In the genomic region with DNA sequence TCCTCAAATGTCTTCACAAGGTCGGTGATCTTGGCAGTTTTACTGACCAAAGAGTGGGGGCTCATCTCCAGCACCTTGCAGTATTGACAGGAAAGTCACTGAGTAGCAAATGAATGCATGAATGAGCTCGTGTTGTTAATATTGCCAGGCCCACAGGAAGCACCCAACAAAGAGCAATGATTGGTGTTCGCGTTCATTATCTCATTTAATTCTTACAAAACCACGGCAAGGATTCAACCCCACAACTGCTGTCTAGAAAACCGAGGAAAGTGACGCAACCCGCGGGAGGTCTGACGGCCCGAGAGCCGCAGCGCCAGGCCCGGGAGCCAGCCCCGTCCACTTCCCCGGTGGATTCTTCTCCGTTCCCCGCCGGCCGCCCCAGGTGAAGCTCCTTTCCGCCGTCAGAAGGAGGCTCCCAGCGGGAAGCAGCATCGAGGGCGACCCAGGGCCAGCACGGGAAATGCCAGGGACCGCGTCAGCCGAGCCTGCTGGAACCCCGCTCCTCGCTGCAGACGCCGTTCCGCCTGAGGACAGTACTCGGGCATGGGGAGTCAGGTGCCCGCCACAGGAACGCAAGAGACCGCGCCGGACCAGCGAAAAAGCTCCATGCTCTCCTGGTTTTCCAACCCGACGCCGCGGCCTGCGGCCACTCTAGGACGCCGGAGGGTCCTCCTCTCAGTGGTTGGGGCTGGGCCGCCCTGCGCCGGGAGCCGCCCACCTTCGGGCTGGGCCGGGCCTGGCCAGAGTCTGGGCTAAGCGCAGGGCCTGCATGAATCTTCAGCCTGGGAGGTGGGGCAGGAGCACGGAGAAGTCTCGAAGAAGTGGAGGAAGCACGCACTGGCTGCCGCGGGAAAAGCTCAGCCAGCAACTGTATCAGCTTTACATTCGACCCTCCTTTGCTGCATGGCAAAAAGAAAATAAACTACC, we compare ENCODE assay signal across 1 cellular context.
A peak's percentile ranks its signal among the peaks of the same experiment; 100 is the strongest.
TF ChIP-seq lines count a peak whose summit lies in the region.

No MANE protein-coding gene starts in this region.

TF ChIP-seq in K562, 482 proteins besides CTCF, POLR2A, EP300 and RAD21 (continued from another document and continues in another):
- no peak for TF ChIP-seq MEF2A (IDR thresholded peaks at IDR 0.05; ENCODE audit: control insufficient read depth, low read depth, low read length)
- TF ChIP-seq HIVEP1 (CRISPR knock-in tag; IDR thresholded peaks at IDR 0.05): no peak
- TF ChIP-seq, protein P1, sequence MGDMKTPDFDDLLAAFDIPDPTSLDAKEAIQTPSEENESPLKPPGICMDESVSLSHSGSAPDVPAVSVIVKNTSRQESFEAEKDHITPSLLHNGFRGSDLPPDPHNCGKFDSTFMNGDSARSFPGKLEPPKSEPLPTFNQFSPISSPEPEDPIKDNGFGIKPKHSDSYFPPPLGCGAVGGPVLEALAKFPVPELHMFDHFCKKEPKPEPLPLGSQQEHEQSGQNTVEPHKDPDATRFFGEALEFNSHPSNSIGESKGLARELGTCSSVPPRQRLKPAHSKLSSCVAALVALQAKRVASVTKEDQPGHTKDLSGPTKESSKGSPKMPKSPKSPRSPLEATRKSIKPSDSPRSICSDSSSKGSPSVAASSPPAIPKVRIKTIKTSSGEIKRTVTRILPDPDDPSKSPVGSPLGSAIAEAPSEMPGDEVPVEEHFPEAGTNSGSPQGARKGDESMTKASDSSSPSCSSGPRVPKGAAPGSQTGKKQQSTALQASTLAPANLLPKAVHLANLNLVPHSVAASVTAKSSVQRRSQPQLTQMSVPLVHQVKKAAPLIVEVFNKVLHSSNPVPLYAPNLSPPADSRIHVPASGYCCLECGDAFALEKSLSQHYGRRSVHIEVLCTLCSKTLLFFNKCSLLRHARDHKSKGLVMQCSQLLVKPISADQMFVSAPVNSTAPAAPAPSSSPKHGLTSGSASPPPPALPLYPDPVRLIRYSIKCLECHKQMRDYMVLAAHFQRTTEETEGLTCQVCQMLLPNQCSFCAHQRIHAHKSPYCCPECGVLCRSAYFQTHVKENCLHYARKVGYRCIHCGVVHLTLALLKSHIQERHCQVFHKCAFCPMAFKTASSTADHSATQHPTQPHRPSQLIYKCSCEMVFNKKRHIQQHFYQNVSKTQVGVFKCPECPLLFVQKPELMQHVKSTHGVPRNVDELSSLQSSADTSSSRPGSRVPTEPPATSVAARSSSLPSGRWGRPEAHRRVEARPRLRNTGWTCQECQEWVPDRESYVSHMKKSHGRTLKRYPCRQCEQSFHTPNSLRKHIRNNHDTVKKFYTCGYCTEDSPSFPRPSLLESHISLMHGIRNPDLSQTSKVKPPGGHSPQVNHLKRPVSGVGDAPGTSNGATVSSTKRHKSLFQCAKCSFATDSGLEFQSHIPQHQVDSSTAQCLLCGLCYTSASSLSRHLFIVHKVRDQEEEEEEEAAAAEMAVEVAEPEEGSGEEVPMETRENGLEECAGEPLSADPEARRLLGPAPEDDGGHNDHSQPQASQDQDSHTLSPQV (IDR thresholded peaks at IDR 0.05): peak; percentile 39; the same call in 1 of the 2 replicates
- TF ChIP-seq, protein P2, sequence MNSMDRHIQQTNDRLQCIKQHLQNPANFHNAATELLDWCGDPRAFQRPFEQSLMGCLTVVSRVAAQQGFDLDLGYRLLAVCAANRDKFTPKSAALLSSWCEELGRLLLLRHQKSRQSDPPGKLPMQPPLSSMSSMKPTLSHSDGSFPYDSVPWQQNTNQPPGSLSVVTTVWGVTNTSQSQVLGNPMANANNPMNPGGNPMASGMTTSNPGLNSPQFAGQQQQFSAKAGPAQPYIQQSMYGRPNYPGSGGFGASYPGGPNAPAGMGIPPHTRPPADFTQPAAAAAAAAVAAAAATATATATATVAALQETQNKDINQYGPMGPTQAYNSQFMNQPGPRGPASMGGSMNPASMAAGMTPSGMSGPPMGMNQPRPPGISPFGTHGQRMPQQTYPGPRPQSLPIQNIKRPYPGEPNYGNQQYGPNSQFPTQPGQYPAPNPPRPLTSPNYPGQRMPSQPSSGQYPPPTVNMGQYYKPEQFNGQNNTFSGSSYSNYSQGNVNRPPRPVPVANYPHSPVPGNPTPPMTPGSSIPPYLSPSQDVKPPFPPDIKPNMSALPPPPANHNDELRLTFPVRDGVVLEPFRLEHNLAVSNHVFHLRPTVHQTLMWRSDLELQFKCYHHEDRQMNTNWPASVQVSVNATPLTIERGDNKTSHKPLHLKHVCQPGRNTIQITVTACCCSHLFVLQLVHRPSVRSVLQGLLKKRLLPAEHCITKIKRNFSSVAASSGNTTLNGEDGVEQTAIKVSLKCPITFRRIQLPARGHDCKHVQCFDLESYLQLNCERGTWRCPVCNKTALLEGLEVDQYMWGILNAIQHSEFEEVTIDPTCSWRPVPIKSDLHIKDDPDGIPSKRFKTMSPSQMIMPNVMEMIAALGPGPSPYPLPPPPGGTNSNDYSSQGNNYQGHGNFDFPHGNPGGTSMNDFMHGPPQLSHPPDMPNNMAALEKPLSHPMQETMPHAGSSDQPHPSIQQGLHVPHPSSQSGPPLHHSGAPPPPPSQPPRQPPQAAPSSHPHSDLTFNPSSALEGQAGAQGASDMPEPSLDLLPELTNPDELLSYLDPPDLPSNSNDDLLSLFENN (IDR thresholded peaks at IDR 0.05; ENCODE audit: low read depth in 2 of 2, low read length in 2 of 2): no peak
- TF ChIP-seq HOXB6 (CRISPR knock-in tag; IDR thresholded peaks at IDR 0.05; ENCODE audit: borderline replicate concordance): no peak
- TF ChIP-seq SMARCC2 (IDR thresholded peaks at IDR 0.05; ENCODE audit: low read depth): no peak
- TF ChIP-seq ELF1 (tag; IDR thresholded peaks at IDR 0.05): no peak
- peak; percentile 56; the same call in 1 of the 2 replicates for TF ChIP-seq ZBTB7A (IDR thresholded peaks at IDR 0.05; ENCODE audit: borderline replicate concordance, control insufficient read depth, low read depth, low read length)
- TF ChIP-seq ZNF695 (CRISPR knock-in tag; IDR thresholded peaks at IDR 0.05): no peak
- no peak for TF ChIP-seq IRF2 (CRISPR knock-in tag; IDR thresholded peaks at IDR 0.05)
- no peak for TF ChIP-seq MCM3 (IDR thresholded peaks at IDR 0.05)
- no peak for TF ChIP-seq IFI16 (CRISPR knock-in tag; IDR thresholded peaks at IDR 0.05)
- TF ChIP-seq OTX1 (CRISPR knock-in tag; IDR thresholded peaks at IDR 0.05): no peak
- TF ChIP-seq ZBTB8A (IDR thresholded peaks at IDR 0.05; ENCODE audit: partially characterized antibody): no peak
- TF ChIP-seq, protein P3, sequence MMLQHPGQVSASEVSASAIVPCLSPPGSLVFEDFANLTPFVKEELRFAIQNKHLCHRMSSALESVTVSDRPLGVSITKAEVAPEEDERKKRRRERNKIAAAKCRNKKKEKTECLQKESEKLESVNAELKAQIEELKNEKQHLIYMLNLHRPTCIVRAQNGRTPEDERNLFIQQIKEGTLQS (IDR thresholded peaks at IDR 0.05): peak; percentile 94
- TF ChIP-seq, protein P3 (CRISPR knock-in tag; conservative IDR thresholded peaks at IDR 0.05): no peak; the same call in 1 of the 2 replicates
- TF ChIP-seq DMBX1 (CRISPR knock-in tag; IDR thresholded peaks at IDR 0.05; ENCODE audit: borderline replicate concordance): no peak
- peak; percentile 38; the same call in 1 of the 2 replicates for TF ChIP-seq TEAD4 (IDR thresholded peaks at IDR 0.05; ENCODE audit: low read length)
- TF ChIP-seq TEAD4 (CRISPR knock-in tag; IDR thresholded peaks at IDR 0.05; ENCODE audit: borderline replicate concordance): peak; percentile 78; the same call in 1 of the 2 replicates
- TF ChIP-seq POLR2G (IDR thresholded peaks at IDR 0.05; ENCODE audit: low read depth, low read length): peak; percentile 98
- no peak for TF ChIP-seq ZNF717 (CRISPR knock-in tag; IDR thresholded peaks at IDR 0.05)
- TF ChIP-seq MED1 (CRISPR knock-in tag; IDR thresholded peaks at IDR 0.05; ENCODE audit: borderline replicate concordance): no peak
- TF ChIP-seq ZNF282 (CRISPR knock-in tag; IDR thresholded peaks at IDR 0.05): peak; percentile 81
- TF ChIP-seq SNIP1 (IDR thresholded peaks at IDR 0.05; ENCODE audit: low read depth): peak; percentile 85
- TF ChIP-seq ZNF165 (CRISPR knock-in tag; IDR thresholded peaks at IDR 0.05; ENCODE audit: borderline replicate concordance): no peak
- TF ChIP-seq, protein P4, sequence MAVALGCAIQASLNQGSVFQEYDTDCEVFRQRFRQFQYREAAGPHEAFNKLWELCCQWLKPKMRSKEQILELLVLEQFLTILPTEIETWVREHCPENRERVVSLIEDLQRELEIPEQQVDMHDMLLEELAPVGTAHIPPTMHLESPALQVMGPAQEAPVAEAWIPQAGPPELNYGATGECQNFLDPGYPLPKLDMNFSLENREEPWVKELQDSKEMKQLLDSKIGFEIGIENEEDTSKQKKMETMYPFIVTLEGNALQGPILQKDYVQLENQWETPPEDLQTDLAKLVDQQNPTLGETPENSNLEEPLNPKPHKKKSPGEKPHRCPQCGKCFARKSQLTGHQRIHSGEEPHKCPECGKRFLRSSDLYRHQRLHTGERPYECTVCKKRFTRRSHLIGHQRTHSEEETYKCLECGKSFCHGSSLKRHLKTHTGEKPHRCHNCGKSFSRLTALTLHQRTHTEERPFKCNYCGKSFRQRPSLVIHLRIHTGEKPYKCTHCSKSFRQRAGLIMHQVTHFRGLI (CRISPR knock-in tag; IDR thresholded peaks at IDR 0.05): no peak
- no peak for TF ChIP-seq HDAC2 (IDR thresholded peaks at IDR 0.05)
- no peak for TF ChIP-seq EZH2 (IDR thresholded peaks at IDR 0.05; ENCODE audit: borderline replicate concordance, low read depth, low read length)
- TF ChIP-seq TBL1XR1 (IDR thresholded peaks at IDR 0.05; ENCODE audit: low read length in 2 of 2): no peak
- TF ChIP-seq DPF2 (IDR thresholded peaks at IDR 0.05): peak; percentile 46
- no peak for TF ChIP-seq ZNF224 (CRISPR knock-in tag; IDR thresholded peaks at IDR 0.05)
- no peak for TF ChIP-seq GABPA (tag; conservative IDR thresholded peaks at IDR 0.05; ENCODE audit: low read depth)
- TF ChIP-seq ZC3H11A (IDR thresholded peaks at IDR 0.05; ENCODE audit: low read depth, low read length): no peak
- TF ChIP-seq, protein P5, sequence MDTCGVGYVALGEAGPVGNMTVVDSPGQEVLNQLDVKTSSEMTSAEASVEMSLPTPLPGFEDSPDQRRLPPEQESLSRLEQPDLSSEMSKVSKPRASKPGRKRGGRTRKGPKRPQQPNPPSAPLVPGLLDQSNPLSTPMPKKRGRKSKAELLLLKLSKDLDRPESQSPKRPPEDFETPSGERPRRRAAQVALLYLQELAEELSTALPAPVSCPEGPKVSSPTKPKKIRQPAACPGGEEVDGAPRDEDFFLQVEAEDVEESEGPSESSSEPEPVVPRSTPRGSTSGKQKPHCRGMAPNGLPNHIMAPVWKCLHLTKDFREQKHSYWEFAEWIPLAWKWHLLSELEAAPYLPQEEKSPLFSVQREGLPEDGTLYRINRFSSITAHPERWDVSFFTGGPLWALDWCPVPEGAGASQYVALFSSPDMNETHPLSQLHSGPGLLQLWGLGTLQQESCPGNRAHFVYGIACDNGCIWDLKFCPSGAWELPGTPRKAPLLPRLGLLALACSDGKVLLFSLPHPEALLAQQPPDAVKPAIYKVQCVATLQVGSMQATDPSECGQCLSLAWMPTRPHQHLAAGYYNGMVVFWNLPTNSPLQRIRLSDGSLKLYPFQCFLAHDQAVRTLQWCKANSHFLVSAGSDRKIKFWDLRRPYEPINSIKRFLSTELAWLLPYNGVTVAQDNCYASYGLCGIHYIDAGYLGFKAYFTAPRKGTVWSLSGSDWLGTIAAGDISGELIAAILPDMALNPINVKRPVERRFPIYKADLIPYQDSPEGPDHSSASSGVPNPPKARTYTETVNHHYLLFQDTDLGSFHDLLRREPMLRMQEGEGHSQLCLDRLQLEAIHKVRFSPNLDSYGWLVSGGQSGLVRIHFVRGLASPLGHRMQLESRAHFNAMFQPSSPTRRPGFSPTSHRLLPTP (IDR thresholded peaks at IDR 0.05; ENCODE audit: borderline replicate concordance, extremely low read depth, insufficient read length): peak; percentile 8
- TF ChIP-seq NEUROD1 (IDR thresholded peaks at IDR 0.05; ENCODE audit: borderline replicate concordance, low read depth, low read length, partially characterized antibody): peak; percentile 59
- no peak for TF ChIP-seq CBFA2T2 (conservative IDR thresholded peaks at IDR 0.05)
- TF ChIP-seq, protein P6, sequence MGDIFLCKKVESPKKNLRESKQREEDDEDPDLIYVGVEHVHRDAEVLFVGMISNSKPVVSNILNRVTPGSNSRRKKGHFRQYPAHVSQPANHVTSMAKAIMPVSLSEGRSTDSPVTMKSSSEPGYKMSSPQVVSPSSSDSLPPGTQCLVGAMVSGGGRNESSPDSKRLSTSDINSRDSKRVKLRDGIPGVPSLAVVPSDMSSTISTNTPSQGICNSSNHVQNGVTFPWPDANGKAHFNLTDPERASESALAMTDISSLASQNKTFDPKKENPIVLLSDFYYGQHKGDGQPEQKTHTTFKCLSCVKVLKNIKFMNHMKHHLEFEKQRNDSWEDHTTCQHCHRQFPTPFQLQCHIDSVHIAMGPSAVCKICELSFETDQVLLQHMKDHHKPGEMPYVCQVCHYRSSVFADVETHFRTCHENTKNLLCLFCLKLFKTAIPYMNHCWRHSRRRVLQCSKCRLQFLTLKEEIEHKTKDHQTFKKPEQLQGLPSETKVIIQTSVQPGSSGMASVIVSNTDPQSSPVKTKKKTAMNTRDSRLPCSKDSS (IDR thresholded peaks at IDR 0.05; ENCODE audit: low read depth, partially characterized antibody): no peak
- TF ChIP-seq FOXA3 (CRISPR knock-in tag; conservative IDR thresholded peaks at IDR 0.05 in 1 of 2, IDR thresholded peaks at IDR 0.05 in 1 of 2): no peak; a peak in 1 of 4 replicates
- TF ChIP-seq NR1H2 (CRISPR knock-in tag; IDR thresholded peaks at IDR 0.05): 0 out of 2 replicates have a peak, but pooled peaks have one; percentile 25
- TF ChIP-seq ARHGAP35 (IDR thresholded peaks at IDR 0.05; ENCODE audit: partially characterized antibody): no peak
- TF ChIP-seq ZNF445 (CRISPR knock-in tag; IDR thresholded peaks at IDR 0.05; ENCODE audit: low read depth): no peak
- TF ChIP-seq SIN3B (IDR thresholded peaks at IDR 0.05; ENCODE audit: low read depth): peak; percentile 57
- TF ChIP-seq, protein P7, sequence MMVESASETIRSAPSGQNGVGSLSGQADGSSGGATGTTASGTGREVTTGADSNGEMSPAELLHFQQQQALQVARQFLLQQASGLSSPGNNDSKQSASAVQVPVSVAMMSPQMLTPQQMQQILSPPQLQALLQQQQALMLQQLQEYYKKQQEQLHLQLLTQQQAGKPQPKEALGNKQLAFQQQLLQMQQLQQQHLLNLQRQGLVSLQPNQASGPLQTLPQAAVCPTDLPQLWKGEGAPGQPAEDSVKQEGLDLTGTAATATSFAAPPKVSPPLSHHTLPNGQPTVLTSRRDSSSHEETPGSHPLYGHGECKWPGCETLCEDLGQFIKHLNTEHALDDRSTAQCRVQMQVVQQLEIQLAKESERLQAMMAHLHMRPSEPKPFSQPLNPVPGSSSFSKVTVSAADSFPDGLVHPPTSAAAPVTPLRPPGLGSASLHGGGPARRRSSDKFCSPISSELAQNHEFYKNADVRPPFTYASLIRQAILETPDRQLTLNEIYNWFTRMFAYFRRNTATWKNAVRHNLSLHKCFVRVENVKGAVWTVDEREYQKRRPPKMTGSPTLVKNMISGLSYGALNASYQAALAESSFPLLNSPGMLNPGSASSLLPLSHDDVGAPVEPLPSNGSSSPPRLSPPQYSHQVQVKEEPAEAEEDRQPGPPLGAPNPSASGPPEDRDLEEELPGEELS (CRISPR knock-in tag; IDR thresholded peaks at IDR 0.05; ENCODE audit: borderline replicate concordance): peak; percentile 75; the same call in 1 of the 2 replicates
- TF ChIP-seq RFX1 (IDR thresholded peaks at IDR 0.05): no peak
- no peak for TF ChIP-seq STAT5A (IDR thresholded peaks at IDR 0.05; ENCODE audit: borderline replicate concordance, low read length)
- no peak for TF ChIP-seq BRCA1 (IDR thresholded peaks at IDR 0.05)
- no peak for TF ChIP-seq BRCA1 (CRISPR knock-in tag; IDR thresholded peaks at IDR 0.05)
- TF ChIP-seq CBFA2T3 (IDR thresholded peaks at IDR 0.05): no peak
- TF ChIP-seq ZNF133 (CRISPR knock-in tag; IDR thresholded peaks at IDR 0.05): no peak
- no peak for TF ChIP-seq PTBP1 (IDR thresholded peaks at IDR 0.05; ENCODE audit: low read depth, low read length)
